In genomic region chr15:70569718-70570231, GRCh38 we compare ENCODE assay signal across 1 cellular context.
TF ChIP-seq lines count a peak whose summit lies in the region.

No MANE protein-coding gene starts in this region.

TF ChIP-seq in HEK293, 187 proteins besides CTCF, POLR2A, EP300 and RAD21 (continued from another document):
- TF ChIP-seq KLF7 (tag by site-specific recombination; IDR thresholded peaks at IDR 0.05; ENCODE audit: borderline replicate concordance): no peak
- no peak for TF ChIP-seq ZNF580 (tag by site-specific recombination; IDR thresholded peaks at IDR 0.05)
